In the genomic region with DNA sequence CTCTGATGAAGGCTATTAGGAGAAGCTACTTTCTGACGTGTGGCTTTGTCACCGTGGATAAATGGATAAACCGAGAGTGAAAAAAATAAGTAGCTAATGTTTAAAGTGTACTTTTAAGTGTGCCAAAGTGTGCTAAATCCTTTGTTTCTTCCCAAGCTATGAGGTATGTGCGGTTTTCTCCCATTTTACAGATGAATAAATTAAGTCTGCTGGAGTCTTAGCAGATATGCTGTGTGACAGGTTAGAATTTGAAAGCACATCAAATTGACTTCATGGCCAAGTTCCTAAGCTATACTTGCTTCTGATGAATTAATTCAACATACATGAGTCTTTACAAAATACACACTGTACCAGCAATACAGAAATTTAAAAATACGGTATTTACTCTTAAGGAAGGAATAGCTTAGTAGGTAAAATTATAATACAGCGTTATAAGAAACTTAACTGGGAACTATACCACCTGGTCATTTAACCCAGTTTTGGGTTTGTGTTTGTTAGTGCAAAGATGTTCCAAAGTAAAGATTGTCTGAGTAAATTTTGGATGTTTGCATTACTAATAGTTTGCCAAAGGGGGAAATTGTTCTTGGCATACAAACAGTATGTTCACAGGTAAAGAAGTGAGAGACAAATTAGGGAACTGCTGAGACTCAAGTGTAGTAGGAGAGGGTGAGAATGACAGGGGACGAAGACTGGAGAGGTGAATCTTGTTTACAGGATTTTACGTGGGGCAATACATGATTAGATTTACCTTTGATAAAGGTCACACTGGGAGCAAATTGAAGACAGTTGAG, we compare ENCODE assay signal across 8 cellular contexts. TPM values are rescaled to one million over a fixed set of nuclear protein-coding genes. Genes with fewer than 3 reads are reported as not detected.
DNase-seq lines count a peak whose midpoint lies in the region; ATAC-seq, FAIRE-seq and TF ChIP-seq lines count a peak whose summit lies in the region.

No MANE protein-coding gene starts in this region.

- peak overlapping the region; percentile 100 for H3K4me2 ChIP-seq in GM12878 (ENCODE audit: control insufficient read depth, insufficient read depth)
- no peak overlapping the region for H3K4me2 ChIP-seq in mesendoderm (ENCODE audit: low read length)

- peaks cover 10% of the 10 kb centered on the region for H3K79me1 ChIP-seq in mesendoderm (ENCODE audit: low read length)

- SMC1A ChIA-PET in GM12878 (lab: Charles Lee; ENCODE audit: uncharacterized antibody, unreplicated experiment): interaction anchor here (0.7 to 5.0 kb wide), 18 partner anchors 8 to 245 kb away, joined by 3 to 52 read pairs (median 6); no protein-coding TSS in a partner anchor

- DNase-seq in stimulated activated naive CD8-positive, alpha-beta T cell treated with anti-CD3 and anti-CD28 coated beads, Interleukin-15, Interleukin-2, amounts not matched to agents 100 U/mL and 50 U/mL, for 24 hours: no peak
- no peak for DNase-seq in GM12878 (ENCODE audit: low read depth, low spot score)
- DNase-seq in mesendoderm: peak; percentile 29
- no peak for DNase-seq in NCI-H526 (lab: John Stamatoyannopoulos, UW)

- no peak overlapping the region for H3K23ac ChIP-seq in mesendoderm (ENCODE audit: low read length)

- no peak for TF ChIP-seq RAD21 in GM12878 (IDR thresholded peaks at IDR 0.05; ENCODE audit: insufficient read depth, low read depth, low read length)

- H2BK5ac ChIP-seq in mesendoderm (ENCODE audit: low read length): no peak overlapping the region

- no peak for TF ChIP-seq CTCF in GM12878 (IDR thresholded peaks at IDR 0.05 in 2 of 3, conservative IDR thresholded peaks at IDR 0.05 in 1 of 3; ENCODE audit: control insufficient read depth in 2 of 3, extremely low read depth in 1 of 3, insufficient read depth in 1 of 3, low read depth in 3 of 3, low read length in 3 of 3)

- H2AFZ ChIP-seq in GM12878 (ENCODE audit: control insufficient read depth, low read depth, low read length): no peak overlapping the region

- no peak overlapping the region for H2BK15ac ChIP-seq in mesendoderm (replicated peaks; ENCODE audit: low read depth)

- peak overlapping the region; percentile 90 for H3K4me3 Mint-ChIP-seq in stimulated activated naive CD8-positive, alpha-beta T cell treated with anti-CD3 and anti-CD28 coated beads, Interleukin-15, Interleukin-2, amounts not matched to agents 100 ng/mL and 50 ng/mL, for 24 hours

- BruUV-seq in GM12878 (replicated peaks; lab: Mats Ljungman, UMichigan): no TSS peak

- H3K79me2 ChIP-seq in GM12878 (ENCODE audit: control insufficient read depth, insufficient read depth, low read length): peaks cover 60% of the 10 kb centered on the region
- peaks cover 46% of the 10 kb centered on the region for H3K79me2 ChIP-seq in mesendoderm (ENCODE audit: control insufficient read depth, insufficient read depth, low read length)

- no peak overlapping the region for H3K18ac ChIP-seq in mesendoderm (ENCODE audit: low read length)

- RAD21 ChIA-PET in GM12878 (lab: Charles Lee; ENCODE audit: unreplicated experiment): interaction anchor here (0.9 to 1.6 kb wide), 11 partner anchors 21 to 229 kb away, joined by 3 to 6 read pairs (median 4); partner anchors contain the start of gene HNRNPA3

- CTCF ChIA-PET in GM12878 (lab: Yijun Ruan, JAX): interaction anchor here (0.6 to 3.9 kb wide), 13 partner anchors 8 to 741 kb away, joined by 3 to 37 read pairs (median 4); no protein-coding TSS in a partner anchor

- H4K5ac ChIP-seq in mesendoderm (ENCODE audit: low read length): no peak overlapping the region

- H3K4me1 ChIP-seq in GM12878 (ENCODE audit: control insufficient read depth, insufficient read depth, low read length): peaks cover 22% of the 10 kb centered on the region
- H3K4me1 ChIP-seq in mesendoderm (ENCODE audit: control insufficient read depth, low read depth, low read length): peaks cover 6% of the 10 kb centered on the region

- H3K27ac Mint-ChIP-seq in stimulated activated naive CD8-positive, alpha-beta T cell treated with anti-CD3 and anti-CD28 coated beads, Interleukin-15, Interleukin-2, amounts not matched to agents 100 ng/mL and 50 ng/mL, for 24 hours: peak overlapping the region; percentile 22

- in situ Hi-C loops in GM12878 (cut with MboI): no loop called here

- FAIRE-seq in GM12878 (lab: Jason Lieb, UNC): no peak

- H3K27me3 Mint-ChIP-seq in stimulated activated naive CD8-positive, alpha-beta T cell treated with anti-CD3 and anti-CD28 coated beads, Interleukin-15, Interleukin-2, amounts not matched to agents 100 ng/mL and 50 ng/mL, for 24 hours: no peaks in the 10 kb centered on the region

- no peak overlapping the region for H2AK5ac ChIP-seq in mesendoderm (ENCODE audit: low read length)

- WGBS in GM12878 (ENCODE audit: insufficient coverage, insufficient replicate concordance, low lambda C conversion rate, missing lambda C conversion rate): 90% methylated on average over 8 of the region's 8 CpGs
- no CpG with 5 or more reads among the region's 8 CpGs for WGBS in mesendoderm (ENCODE audit: extremely low coverage, insufficient coverage, low lambda C conversion rate)

- H3K9ac ChIP-seq in GM12878 (ENCODE audit: control insufficient read depth, insufficient read depth, low read length) (peak overlapping the region; percentile 87), mesendoderm (ENCODE audit: low read length) (no peak overlapping the region)

- peaks cover 67% of the 10 kb centered on the region for H3K4me1 Mint-ChIP-seq in stimulated activated naive CD8-positive, alpha-beta T cell treated with anti-CD3 and anti-CD28 coated beads, Interleukin-15, Interleukin-2, amounts not matched to agents 100 ng/mL and 50 ng/mL, for 24 hours (ENCODE audit: low read depth)

- no peaks in the 10 kb centered on the region for H3K9me3 ChIP-seq in GM12878 (replicated peaks; ENCODE audit: control insufficient read depth, insufficient read depth, low read length)

- intact Hi-C loops in GM12878 (cut with micrococcal nuclease; ENCODE audit: unreplicated experiment): loop anchor here (10.0 kb wide), 1 partner anchor 129 kb away; the partner anchor contains the start of gene NFE2L2

- no peak for TF ChIP-seq POLR2A in GM12878 (IDR thresholded peaks at IDR 0.05; ENCODE audit: low read depth, low read length)

- H3K9me3 Mint-ChIP-seq in stimulated activated naive CD8-positive, alpha-beta T cell treated with anti-CD3 and anti-CD28 coated beads, Interleukin-15, Interleukin-2, amounts not matched to agents 100 ng/mL and 50 ng/mL, for 24 hours: no peaks in the 10 kb centered on the region

- TF ChIP-seq EP300 in GM12878 (IDR thresholded peaks at IDR 0.05; ENCODE audit: borderline replicate concordance in 1 of 2, control insufficient read depth in 1 of 2, low read depth in 2 of 2, low read length in 2 of 2): no peak

- no peak for ATAC-seq in stimulated activated naive CD8-positive, alpha-beta T cell treated with anti-CD3 and anti-CD28 coated beads, Interleukin-15, Interleukin-2, amounts not matched to agents 100 U/mL and 50 U/mL, for 24 hours
- peak; percentile 0; the same call in 1 of the 3 replicates for ATAC-seq in GM12878
- ATAC-seq in GM21367 (IDR thresholded peaks at IDR 0.05; ENCODE audit: unreplicated experiment): no peak
- no peak for ATAC-seq in GM21423 (IDR thresholded peaks at IDR 0.05; ENCODE audit: unreplicated experiment)
- no peak for ATAC-seq in HG03571 (IDR thresholded peaks at IDR 0.05; ENCODE audit: unreplicated experiment)

- H3K36me3 ChIP-seq in GM12878 (ENCODE audit: control insufficient read depth in 2 of 2, insufficient read depth in 2 of 2, low read length in 1 of 2) (no peaks in the 10 kb centered on the region), mesendoderm (ENCODE audit: control insufficient read depth, insufficient read depth, low read length) (no peaks in the 10 kb centered on the region)

- H3K56ac ChIP-seq in mesendoderm (ENCODE audit: low read length): peak overlapping the region; percentile 98

- H3K4ac ChIP-seq in mesendoderm (ENCODE audit: low read depth, low read length): no peak overlapping the region

- H3K4me3 ChIP-seq in GM12878 (peak overlapping the region; percentile 91), mesendoderm (ENCODE audit: low read length) (no peak overlapping the region)

- H2BK120ac ChIP-seq in mesendoderm (ENCODE audit: low read depth, low read length): no peak overlapping the region

- no peaks in the 10 kb centered on the region for H3K27me3 ChIP-seq in GM12878 (replicated peaks in 1 of 2; ENCODE audit: control insufficient read depth in 2 of 2, insufficient read depth in 2 of 2, low read length in 1 of 2)
- no peaks in the 10 kb centered on the region for H3K27me3 ChIP-seq in mesendoderm (ENCODE audit: insufficient read depth, low read length, poor library complexity)

- H3K27ac ChIP-seq in GM12878 (ENCODE audit: control insufficient read depth, insufficient read depth) (no peak overlapping the region), mesendoderm (ENCODE audit: low read depth, low read length) (no peak overlapping the region)

- H4K20me1 ChIP-seq in GM12878 (ENCODE audit: control insufficient read depth, insufficient read depth): no peaks in the 10 kb centered on the region

- peaks cover 34% of the 10 kb centered on the region for H3K36me3 Mint-ChIP-seq in stimulated activated naive CD8-positive, alpha-beta T cell treated with anti-CD3 and anti-CD28 coated beads, Interleukin-15, Interleukin-2, amounts not matched to agents 100 ng/mL and 50 ng/mL, for 24 hours (ENCODE audit: low read depth)

- POLR2A ChIA-PET in GM12878 (lab: Charles Lee): interaction anchor here (0.7 to 1.2 kb wide), 8 partner anchors 10 to 178 kb away, joined by 3 to 6 read pairs (median 3); no protein-coding TSS in a partner anchor

- no peak overlapping the region for H4K8ac ChIP-seq in mesendoderm (ENCODE audit: low read depth, low read length)

TF ChIP-seq in GM12878, 131 proteins besides CTCF, POLR2A, EP300 and RAD21 (continues in another document):
- TF ChIP-seq YY1 (IDR thresholded peaks at IDR 0.05; ENCODE audit: low read depth, low read length): no peak

RNA-seq across cellular contexts. Expression of gene AGPS, which starts 1.4 kb away (rescaled TPM):
- total RNA-seq in GM12878 (2013; cell fraction: nucleolus; rRNA removed): 61.8 and 83.2 TPM in 2 replicates
- 37.7 and 45.5 TPM in 2 replicates for total RNA-seq in GM12878 (2014; rRNA removed)
- 39.7 and 39.8 TPM in 2 replicates for total RNA-seq in GM12878 (2014; rRNA removed; fragmentation: Illumina TruSeq; extraction: Trizol)
- total RNA-seq in GM12878 (2021): 54.1 and 54.2 TPM in 2 replicates
- polyA plus RNA-seq in GM12878 (2011; ENCODE audit: low read depth): 6.5 TPM
- 28.1 and 49.6 TPM in 2 replicates for polyA plus RNA-seq in GM12878 (2011; rRNA removed)
- polyA plus RNA-seq in GM12878 (2011; cell fraction: cytosol; rRNA removed): 7.5 and 9.2 TPM in 2 replicates
- polyA plus RNA-seq in GM12878 (2011; cell fraction: nucleus; rRNA removed): 10.8 and 15.0 TPM in 2 replicates
- polyA plus RNA-seq in GM12878 (2012): 10.6 and 13.5 TPM in 2 replicates
- 32.6 and 38.0 TPM in 2 replicates for polyA plus RNA-seq in GM12878 (2014; fragmentation: Illumina TruSeq; extraction: Trizol)
- polyA plus RNA-seq in GM12878 (2014; fragmentation: Nextera tagmentation; extraction: Ambion mirVana): 10 to 100 TPM in 1 of 2 experiments, 1 to 10 TPM in 1; 7.9 to 11.1 TPM
- polyA plus RNA-seq in GM12878 (2014; rRNA removed): 43.2 and 43.8 TPM in 2 replicates
- 10 to 100 TPM; 42.3 to 46.0 TPM for polyA plus RNA-seq in GM12878 (2016; fragmentation: Nextera tagmentation; extraction: Ambion mirVana)
- polyA minus RNA-seq in GM12878 (2011; rRNA and poly(A)+ RNA removed): 17.5 and 31.1 TPM in 2 replicates
- polyA minus RNA-seq in GM12878 (2011; cell fraction: cytosol; rRNA and poly(A)+ RNA removed): 11.4 and 16.7 TPM in 2 replicates
- 15.0 and 28.9 TPM in 2 replicates for polyA minus RNA-seq in GM12878 (2011; cell fraction: nucleus; rRNA and poly(A)+ RNA removed)
- polyA plus RNA-seq in mesendoderm (2013, experiment 1 of 2): 41.4 TPM
- 40.2 TPM for polyA plus RNA-seq in mesendoderm (2013, experiment 2 of 2)
